In the genomic region with DNA sequence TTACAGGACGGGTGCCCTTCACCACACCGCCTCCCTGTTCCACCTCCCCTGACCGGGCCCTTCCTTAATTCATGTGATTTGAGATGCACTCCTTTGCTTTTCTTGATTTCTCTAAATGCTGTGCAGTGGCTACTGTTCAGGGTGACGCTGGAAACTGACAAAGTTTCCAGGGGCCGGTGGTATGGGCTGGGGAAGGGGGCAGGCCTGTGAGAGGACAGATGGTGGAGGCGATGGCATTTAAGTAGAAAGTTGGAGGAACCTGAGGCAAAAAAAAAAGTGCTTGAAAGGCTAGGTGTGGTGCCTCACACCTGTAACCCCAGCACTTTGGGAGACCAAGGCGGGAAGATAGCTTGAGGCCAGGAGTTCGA, we compare ENCODE assay signal across 20 cellular contexts.
"Had no signal": no experiment of that assay in that cellular context is flagged by ENCODE, and none has a peak within 500 bp of the region (broad histone marks: within the 10 kb centered on the region; RNA-seq: fewer than 3 reads in every experiment).

No MANE protein-coding gene starts in this region.

- H3K4me2 ChIP-seq: hepatocyte had no signal

- H3K27ac ChIP-seq: adrenal gland, prostate gland, upper lobe of left lung had no signal

- ATAC-seq: activated CD4-positive, CD25-positive, alpha-beta regulatory T cell treated with anti-CD3 and anti-CD28 coated beads, Interleukin-2, amount 50 U/mL, for 24 hours; esophagus mucosa; left lobe of liver; stimulated activated naive CD8-positive, alpha-beta T cell treated with anti-CD3 and anti-CD28 coated beads, Interleukin-15, amount 100 ng/mL, for 72 hours had no signal

- H3K9me3 ChIP-seq: adrenal gland, prostate gland, upper lobe of left lung had no signal

- H3K4me3 ChIP-seq: adrenal gland, hepatocyte, prostate gland, upper lobe of left lung had no signal

- H3K4me1 ChIP-seq: prostate gland, upper lobe of left lung had no signal

- H3K4me1 Mint-ChIP-seq: activated naive CD4-positive, alpha-beta T cell treated with anti-CD3 and anti-CD28 coated beads, Interleukin-2, amount 50 U/mL, for 24 hours had no signal

- H2AFZ ChIP-seq: hepatocyte had no signal

- H3K79me2 ChIP-seq: hepatocyte had no signal

- DNase-seq: activated CD4-positive, alpha-beta T cell treated with anti-CD3 and anti-CD28 coated beads, Interleukin-2, amount 50 U/mL, for 4 hours; activated effector memory CD4-positive, alpha-beta T cell treated with Interleukin-2 at 50 U/mL for 16 hours; activated T-cell treated with anti-CD3 and anti-CD28 coated beads, Interleukin-2, amount 50 U/mL, for 24 hours; adrenal gland; caudate nucleus; islet precursor cell; occipital lobe; right cardiac atrium; stimulated activated naive CD8-positive, alpha-beta T cell treated with anti-CD3 and anti-CD28 coated beads, Interleukin-15, amount 100 ng/mL, for 72 hours; T-helper 9 cell had no signal

- H3K36me3 Mint-ChIP-seq: activated naive CD4-positive, alpha-beta T cell treated with anti-CD3 and anti-CD28 coated beads, Interleukin-2, amount 50 U/mL, for 24 hours; natural killer cell treated with Interleukin-12 subunit alpha and Interleukin-12 subunit beta and Interleukin-15 and Interleukin-18, amount 100 ng/mL, for 72 hours had no signal

- H3K27me3 ChIP-seq: hepatocyte, upper lobe of left lung had no signal

- H3K27ac Mint-ChIP-seq: activated naive CD4-positive, alpha-beta T cell treated with anti-CD3 and anti-CD28 coated beads, Interleukin-2, amount 50 U/mL, for 24 hours; activated T-cell treated with anti-CD3 and anti-CD28 coated beads, Interleukin-2, amount 50 U/mL, for 24 hours; natural killer cell treated with Interleukin-12 subunit alpha and Interleukin-12 subunit beta and Interleukin-15 and Interleukin-18, amount 100 ng/mL, for 72 hours had no signal

- H3K4me3 Mint-ChIP-seq: activated naive CD4-positive, alpha-beta T cell treated with anti-CD3 and anti-CD28 coated beads, Interleukin-2, amount 50 U/mL, for 24 hours; activated T-cell treated with anti-CD3 and anti-CD28 coated beads, Interleukin-2, amount 50 U/mL, for 24 hours; natural killer cell treated with Interleukin-12 subunit alpha and Interleukin-12 subunit beta and Interleukin-15 and Interleukin-18, amount 100 ng/mL, for 72 hours; stimulated activated naive CD8-positive, alpha-beta T cell treated with anti-CD3 and anti-CD28 coated beads, Interleukin-15, amount 100 ng/mL, for 72 hours had no signal

- H3K36me3 ChIP-seq: adrenal gland, prostate gland, upper lobe of left lung had no signal

- FAIRE-seq: colon, endometrium had no signal

- H3K9me3 Mint-ChIP-seq: activated naive CD4-positive, alpha-beta T cell treated with anti-CD3 and anti-CD28 coated beads, Interleukin-2, amount 50 U/mL, for 24 hours; activated T-cell treated with anti-CD3 and anti-CD28 coated beads, Interleukin-2, amount 50 U/mL, for 24 hours; natural killer cell treated with Interleukin-12 subunit alpha and Interleukin-12 subunit beta and Interleukin-15 and Interleukin-18, amount 100 ng/mL, for 72 hours; stimulated activated naive CD8-positive, alpha-beta T cell treated with anti-CD3 and anti-CD28 coated beads, Interleukin-15, amount 100 ng/mL, for 72 hours had no signal
